Comparison of ENCODE assay signal across 8 cellular contexts in the genomic region with DNA sequence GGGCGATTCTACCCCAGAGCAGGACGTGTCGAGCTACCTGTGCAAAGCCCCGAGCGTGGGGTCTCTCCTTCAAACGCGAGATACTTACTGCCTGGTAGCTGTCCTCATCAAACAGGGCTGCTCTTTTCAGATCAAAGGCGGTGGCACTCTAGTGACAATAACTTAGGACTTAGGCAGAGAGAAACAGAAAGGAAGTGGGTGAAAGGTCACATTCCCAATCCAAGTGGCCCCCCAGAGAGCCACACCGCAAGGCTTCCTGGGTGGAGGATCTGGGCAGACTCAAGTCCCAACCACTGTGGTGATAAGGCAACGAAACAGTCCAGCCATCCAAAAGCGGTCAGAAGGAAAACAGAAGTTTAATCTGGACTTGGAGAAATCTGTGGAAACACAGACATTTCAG.
DNase-seq lines count a peak whose midpoint lies in the region; ATAC-seq and TF ChIP-seq lines count a peak whose summit lies in the region.

No MANE protein-coding gene starts in this region.

- peaks cover 7% of the 10 kb centered on the region for H3K4me1 ChIP-seq in body of pancreas

- H3K27me3 ChIP-seq in H7 (ENCODE audit: control insufficient read depth, insufficient read depth, low read length) (no peaks in the 10 kb centered on the region), body of pancreas (no peaks in the 10 kb centered on the region)

- no peak for TF ChIP-seq CTCF in body of pancreas (IDR thresholded peaks at IDR 0.05)

- WGBS in body of pancreas, 2 donors: 40 to 52% methylated on average over 11 of the region's 11 CpGs

- peak overlapping the region; percentile 53 to 84 (median 70) for H3K27ac ChIP-seq in body of pancreas
- peak overlapping the region in 12 of 21 experiments; percentile 20 to 78 (median 50) for H3K27ac ChIP-seq in skin epidermis

- no peaks in the 10 kb centered on the region for H3K9me3 ChIP-seq in body of pancreas

- intact Hi-C loops in body of pancreas (cut with DNase I): no loop called here

- no peak for TF ChIP-seq POLR2A in body of pancreas (IDR thresholded peaks at IDR 0.05)

- DNase-seq in H7 (peak; percentile 56), body of pancreas (peak; percentile 24 to 49 (median 36)), kidney tubule cell (ENCODE audit: low spot score) (peak; percentile 35), NCI-H2171 (lab: John Stamatoyannopoulos, UW) (no peak)
- no peak for DNase-seq in activated CD4-positive, alpha-beta T cell treated with anti-CD3 and anti-CD28 coated beads for 1 hour
- no peak for DNase-seq in activated T-cell treated with anti-CD3 and anti-CD28 coated beads, Interleukin-2, amount 50 U/mL, for 1 hour

- H3K4me3 ChIP-seq in H7 (ENCODE audit: insufficient read depth, low read depth, low read length) (no peak overlapping the region), body of pancreas (no peak overlapping the region), skin epidermis (no peak overlapping the region)

- H3K36me3 ChIP-seq in H7 (replicated peaks; ENCODE audit: control insufficient read depth, insufficient read depth, low read length) (no peaks in the 10 kb centered on the region), body of pancreas (replicated peaks in 1 of 2; ENCODE audit: insufficient read depth in 1 of 2, low read depth in 2 of 2) (no peaks in the 10 kb centered on the region)

- ATAC-seq in body of pancreas (peak; percentile 77), GM21576 (IDR thresholded peaks at IDR 0.05; ENCODE audit: unreplicated experiment) (no peak)

Comparison
In these comparisons a context has a peak if more than half of its experiments do, and no peak if none do; other contexts are left out.
1. DNase-seq: peak in H7 (single experiment), body of pancreas (4 of 4) and kidney tubule cell (single experiment); none in activated CD4-positive, alpha-beta T cell treated with anti-CD3 and anti-CD28 coated beads for 1 hour (single experiment), NCI-H2171 (single experiment) and activated T-cell treated with anti-CD3 and anti-CD28 coated beads, Interleukin-2, amount 50 U/mL, for 1 hour (single experiment).